ENCODE assay signal across 1 cellular context in genomic region chr7:30504347-30505173, GRCh38.
TF ChIP-seq lines count a peak whose summit lies in the region.

TSS of gene GGCT (minus strand) at chr7:30504829. CDS start at chr7:30504709, 120 bp downstream.

TF ChIP-seq in HepG2, 621 proteins besides CTCF, POLR2A, EP300 and RAD21 (continued from another document and continues in another):
- TF ChIP-seq NFAT5 (CRISPR knock-in tag; IDR thresholded peaks at IDR 0.05) (no peak; the same call in 1 of the 2 replicates), TBX3 (IDR thresholded peaks at IDR 0.05; ENCODE audit: borderline replicate concordance) (no peak), ARID2 (CRISPR knock-in tag; IDR thresholded peaks at IDR 0.05; ENCODE audit: borderline replicate concordance) (peak; percentile 83; the same call in 1 of the 2 replicates), NKX3-1 (CRISPR knock-in tag; IDR thresholded peaks at IDR 0.05) (no peak), ZSCAN9 (CRISPR knock-in tag; IDR thresholded peaks at IDR 0.05; ENCODE audit: borderline replicate concordance) (0 out of 2 replicates have a peak, but pooled peaks have one; percentile 36), PLSCR1 (CRISPR knock-in tag; IDR thresholded peaks at IDR 0.05; ENCODE audit: borderline replicate concordance) (no peak; the same call in 1 of the 2 replicates), SKI (IDR thresholded peaks at IDR 0.05; ENCODE audit: partially characterized antibody) (peak; percentile 27), SUZ12 (IDR thresholded peaks at IDR 0.05; ENCODE audit: low read depth, low read length) (no peak), SIX1 (CRISPR knock-in tag; IDR thresholded peaks at IDR 0.05; ENCODE audit: borderline replicate concordance) (no peak), NR3C1 (CRISPR knock-in tag; IDR thresholded peaks at IDR 0.05) (no peak), ZMAT5 (CRISPR knock-in tag; IDR thresholded peaks at IDR 0.05; ENCODE audit: borderline replicate concordance, low read depth) (no peak), MZF1 (CRISPR knock-in tag; IDR thresholded peaks at IDR 0.05; ENCODE audit: borderline replicate concordance) (no peak), ZBTB49 (CRISPR knock-in tag; IDR thresholded peaks at IDR 0.05; ENCODE audit: borderline replicate concordance) (no peak), ZNF574 (CRISPR knock-in tag; IDR thresholded peaks at IDR 0.05) (peak; percentile 59), ZNF407 (CRISPR knock-in tag; IDR thresholded peaks at IDR 0.05; ENCODE audit: not compliant biosample characterization) (peak; percentile 65), ZFYVE20 (CRISPR knock-in tag; IDR thresholded peaks at IDR 0.05; ENCODE audit: borderline replicate concordance, low read depth) (peak; percentile 39; the same call in 1 of the 2 replicates), ZNF841 (CRISPR knock-in tag; IDR thresholded peaks at IDR 0.05; ENCODE audit: borderline replicate concordance) (no peak), EZH2 (conservative IDR thresholded peaks at IDR 0.05; ENCODE audit: low read depth, low read length) (no peak), PAWR (CRISPR knock-in tag; IDR thresholded peaks at IDR 0.05; ENCODE audit: borderline replicate concordance) (0 out of 2 replicates have a peak, but pooled peaks have one; percentile 15), HOMEZ (CRISPR knock-in tag; IDR thresholded peaks at IDR 0.05; ENCODE audit: low read depth) (no peak; the same call in 1 of the 2 replicates), TCF7 (IDR thresholded peaks at IDR 0.05; ENCODE audit: low read depth) (no peak), HDAC1 (CRISPR knock-in tag; IDR thresholded peaks at IDR 0.05) (peak; percentile 87), ZNF607 (CRISPR knock-in tag; IDR thresholded peaks at IDR 0.05; ENCODE audit: borderline replicate concordance) (no peak; the same call in 1 of the 2 replicates), MLLT10 (CRISPR knock-in tag; IDR thresholded peaks at IDR 0.05) (no peak), MIER3 (CRISPR knock-in tag; IDR thresholded peaks at IDR 0.05; ENCODE audit: borderline replicate concordance) (no peak), ZBTB38 (CRISPR knock-in tag; IDR thresholded peaks at IDR 0.05) (peak; percentile 38; the same call in 1 of the 2 replicates), TFDP2 (CRISPR knock-in tag; IDR thresholded peaks at IDR 0.05) (peak; percentile 95), TOE1 (CRISPR knock-in tag; IDR thresholded peaks at IDR 0.05) (no peak), MED13 (CRISPR knock-in tag; IDR thresholded peaks at IDR 0.05) (peak; percentile 66; the same call in 1 of the 2 replicates), ZNF674 (CRISPR knock-in tag; IDR thresholded peaks at IDR 0.05; ENCODE audit: low read depth) (no peak), ZNF615 (CRISPR knock-in tag; IDR thresholded peaks at IDR 0.05; ENCODE audit: borderline replicate concordance) (no peak)
